ENCODE assay signal across 11 cellular contexts in the genomic region with DNA sequence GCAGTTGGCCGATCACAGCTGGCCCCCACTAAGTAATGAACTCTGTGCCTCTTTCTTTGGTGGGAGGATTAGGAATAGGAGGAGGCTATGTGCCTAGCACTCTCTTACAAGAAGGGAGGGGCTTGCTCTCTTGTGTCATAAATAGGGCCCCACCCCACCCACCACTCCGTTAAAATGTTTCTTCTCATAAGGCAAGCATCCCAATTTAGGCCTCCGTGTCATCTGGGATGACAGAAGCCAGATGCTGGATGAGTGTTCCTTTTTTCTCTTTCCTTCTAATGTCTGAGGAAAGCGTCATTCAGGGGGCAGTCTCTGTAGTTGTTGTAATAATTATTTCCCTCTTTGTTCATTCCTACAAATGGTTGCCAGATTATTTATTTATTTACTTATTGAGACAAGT. TPM values are rescaled to one million over a fixed set of nuclear protein-coding genes. Genes with fewer than 3 reads are reported as not detected.
DNase-seq lines count a peak whose midpoint lies in the region; ATAC-seq and TF ChIP-seq lines count a peak whose summit lies in the region.
"Had no signal": no experiment of that assay in that cellular context is flagged by ENCODE, and none has a peak within 500 bp of the region (broad histone marks: within the 10 kb centered on the region; RNA-seq: fewer than 3 reads in every experiment).

A gene with protein sequence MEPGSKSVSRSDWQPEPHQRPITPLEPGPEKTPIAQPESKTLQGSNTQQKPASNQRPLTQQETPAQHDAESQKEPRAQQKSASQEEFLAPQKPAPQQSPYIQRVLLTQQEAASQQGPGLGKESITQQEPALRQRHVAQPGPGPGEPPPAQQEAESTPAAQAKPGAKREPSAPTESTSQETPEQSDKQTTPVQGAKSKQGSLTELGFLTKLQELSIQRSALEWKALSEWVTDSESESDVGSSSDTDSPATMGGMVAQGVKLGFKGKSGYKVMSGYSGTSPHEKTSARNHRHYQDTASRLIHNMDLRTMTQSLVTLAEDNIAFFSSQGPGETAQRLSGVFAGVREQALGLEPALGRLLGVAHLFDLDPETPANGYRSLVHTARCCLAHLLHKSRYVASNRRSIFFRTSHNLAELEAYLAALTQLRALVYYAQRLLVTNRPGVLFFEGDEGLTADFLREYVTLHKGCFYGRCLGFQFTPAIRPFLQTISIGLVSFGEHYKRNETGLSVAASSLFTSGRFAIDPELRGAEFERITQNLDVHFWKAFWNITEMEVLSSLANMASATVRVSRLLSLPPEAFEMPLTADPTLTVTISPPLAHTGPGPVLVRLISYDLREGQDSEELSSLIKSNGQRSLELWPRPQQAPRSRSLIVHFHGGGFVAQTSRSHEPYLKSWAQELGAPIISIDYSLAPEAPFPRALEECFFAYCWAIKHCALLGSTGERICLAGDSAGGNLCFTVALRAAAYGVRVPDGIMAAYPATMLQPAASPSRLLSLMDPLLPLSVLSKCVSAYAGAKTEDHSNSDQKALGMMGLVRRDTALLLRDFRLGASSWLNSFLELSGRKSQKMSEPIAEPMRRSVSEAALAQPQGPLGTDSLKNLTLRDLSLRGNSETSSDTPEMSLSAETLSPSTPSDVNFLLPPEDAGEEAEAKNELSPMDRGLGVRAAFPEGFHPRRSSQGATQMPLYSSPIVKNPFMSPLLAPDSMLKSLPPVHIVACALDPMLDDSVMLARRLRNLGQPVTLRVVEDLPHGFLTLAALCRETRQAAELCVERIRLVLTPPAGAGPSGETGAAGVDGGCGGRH (minus strand): TSS at position 76 of the 400 bp plus-strand sequence. CDS start 239 bp downstream, outside the sequence.

- no peak within 1 kb of the TSS for H3K4me3 Mint-ChIP-seq in activated CD4-positive, alpha-beta T cell treated with anti-CD3 and anti-CD28 coated beads for 36 hours
- H3K4me3 Mint-ChIP-seq in activated naive CD8-positive, alpha-beta T cell treated with anti-CD3 and anti-CD28 coated beads, Interleukin-2, amount 10 ng/mL, durations not matched to agents 7 days and 5 days: no peak within 1 kb of the TSS
- peak within 1 kb of the TSS in 1 of 2 donors; percentile 31 for H3K4me3 Mint-ChIP-seq in CD14-positive monocyte

- TF ChIP-seq CTCF in subcutaneous adipose tissue (IDR thresholded peaks at IDR 0.05; ENCODE audit: low read depth): no peak
- TF ChIP-seq CTCF in GM10248 (IDR thresholded peaks at IDR 0.05; ENCODE audit: control extremely low read depth, extremely low read depth, low read depth, missing control alignments): no peak
- TF ChIP-seq CTCF in CD14-positive monocyte (IDR thresholded peaks at IDR 0.05): no peak

- DNase-seq in activated CD4-positive, alpha-beta T cell treated with anti-CD3 and anti-CD28 coated beads for 36 hours: no peak
- no peak for DNase-seq in activated CD4-positive, alpha-beta T cell treated with anti-CD3 and anti-CD28 coated beads, Interleukin-2, amount 50 U/mL, for 1 hour
- no peak for DNase-seq in activated naive CD8-positive, alpha-beta T cell treated with anti-CD3 and anti-CD28 coated beads, Interleukin-2, amount 10 ng/mL, durations not matched to agents 7 days and 5 days
- DNase-seq in hepatic stellate cell (ENCODE audit: low spot score): peak; percentile 45
- no peak for DNase-seq in GM10248 (ENCODE audit: extremely low spot score)
- no peak for DNase-seq in cerebellar nuclear complex (lab: John Stamatoyannopoulos, UW)
- no peak for DNase-seq in CD14-positive monocyte (ENCODE audit: low spot score)
- DNase-seq: GF-D8, GM23248 had no signal

- peaks cover 13% of the 10 kb centered on the region for H3K4me1 Mint-ChIP-seq in activated CD4-positive, alpha-beta T cell treated with anti-CD3 and anti-CD28 coated beads for 36 hours
- H3K4me1 Mint-ChIP-seq in activated naive CD8-positive, alpha-beta T cell treated with anti-CD3 and anti-CD28 coated beads, Interleukin-2, amount 10 ng/mL, durations not matched to agents 7 days and 5 days: peaks cover 13% of the 10 kb centered on the region
- peaks cover 22% of the 10 kb centered on the region for H3K4me1 Mint-ChIP-seq in CD14-positive monocyte

- no peak for ATAC-seq in activated CD4-positive, alpha-beta T cell treated with anti-CD3 and anti-CD28 coated beads for 36 hours
- no peak for ATAC-seq in activated naive CD8-positive, alpha-beta T cell treated with anti-CD3 and anti-CD28 coated beads, Interleukin-2, amount 10 ng/mL, durations not matched to agents 7 days and 5 days (ENCODE audit: low read depth)
- ATAC-seq: Panc1 had no signal

- H3K27ac Mint-ChIP-seq in activated CD4-positive, alpha-beta T cell treated with anti-CD3 and anti-CD28 coated beads for 36 hours: no peak within 1 kb of the TSS
- no peak within 1 kb of the TSS for H3K27ac Mint-ChIP-seq in activated naive CD8-positive, alpha-beta T cell treated with anti-CD3 and anti-CD28 coated beads, Interleukin-2, amount 10 ng/mL, durations not matched to agents 7 days and 5 days
- peak within 1 kb of the TSS in 1 of 7 donors; percentile 45 for H3K27ac Mint-ChIP-seq in CD14-positive monocyte

- POLR2A ChIA-PET in activated CD4-positive, alpha-beta T cell treated with anti-CD3 and anti-CD28 coated beads for 36 hours (lab: Charles Lee): no interaction called here
- POLR2A ChIA-PET in activated naive CD8-positive, alpha-beta T cell treated with anti-CD3 and anti-CD28 coated beads, Interleukin-2, amount 10 ng/mL, durations not matched to agents 7 days and 5 days (lab: Charles Lee): no interaction called here
- POLR2A ChIA-PET in GM10248 (lab: Yijun Ruan, JAX): no interaction called here

- CTCF ChIA-PET in activated CD4-positive, alpha-beta T cell treated with anti-CD3 and anti-CD28 coated beads for 36 hours (lab: Charles Lee): interaction anchor here (1.8 kb wide), 2 partner anchors 11 to 14 kb away, joined by 6 to 9 read pairs; no protein-coding TSS in a partner anchor
- CTCF ChIA-PET in GM10248 (lab: Yijun Ruan, JAX): interaction anchor here (2.2 to 8.1 kb wide), 2 partner anchors 11 to 14 kb away, joined by 20 to 55 read pairs; no protein-coding TSS in a partner anchor

- H3K27me3 Mint-ChIP-seq in activated CD4-positive, alpha-beta T cell treated with anti-CD3 and anti-CD28 coated beads for 36 hours: no peaks in the 10 kb centered on the region
- no peaks in the 10 kb centered on the region for H3K27me3 Mint-ChIP-seq in activated naive CD8-positive, alpha-beta T cell treated with anti-CD3 and anti-CD28 coated beads, Interleukin-2, amount 10 ng/mL, durations not matched to agents 7 days and 5 days
- peaks cover 32 to 45% (median 35%) of the 10 kb centered on the region in 3 donors for H3K27me3 Mint-ChIP-seq in CD14-positive monocyte (ENCODE audit: low read depth in 3 of 3)

- H3K9me3 Mint-ChIP-seq in activated CD4-positive, alpha-beta T cell treated with anti-CD3 and anti-CD28 coated beads for 36 hours (ENCODE audit: low read depth): no peaks in the 10 kb centered on the region
- no peaks in the 10 kb centered on the region for H3K9me3 Mint-ChIP-seq in activated naive CD8-positive, alpha-beta T cell treated with anti-CD3 and anti-CD28 coated beads, Interleukin-2, amount 10 ng/mL, durations not matched to agents 7 days and 5 days
- H3K9me3 Mint-ChIP-seq in CD14-positive monocyte: peaks cover 0 to 16% (median 4%) of the 10 kb centered on the region in 7 donors

- peaks cover 2% of the 10 kb centered on the region for H3K36me3 Mint-ChIP-seq in activated CD4-positive, alpha-beta T cell treated with anti-CD3 and anti-CD28 coated beads for 36 hours (ENCODE audit: low read depth)
- H3K36me3 Mint-ChIP-seq in activated naive CD8-positive, alpha-beta T cell treated with anti-CD3 and anti-CD28 coated beads, Interleukin-2, amount 10 ng/mL, durations not matched to agents 7 days and 5 days: no peaks in the 10 kb centered on the region
- H3K36me3 Mint-ChIP-seq in CD14-positive monocyte: peaks cover 0 to 2% of the 10 kb centered on the region in 2 donors

- intact Hi-C loops in activated CD4-positive, alpha-beta T cell treated with anti-CD3 and anti-CD28 coated beads for 36 hours (cut with DNase I, micrococcal nuclease): loop anchor here in 1 of 2 experiments (10.0 kb wide), 1 partner anchor 1097 kb away; a partner anchor contains a TSS
- intact Hi-C loops in CD14-positive monocyte (cut with micrococcal nuclease): no loop called here

RNA-seq across cellular contexts. Expression of the gene that starts here (rescaled TPM):
- total RNA-seq in activated CD4-positive, alpha-beta T cell treated with anti-CD3 and anti-CD28 coated beads for 36 hours: 10 to 100 TPM; 27.8 to 32.8 TPM
- total RNA-seq in activated naive CD8-positive, alpha-beta T cell treated with anti-CD3 and anti-CD28 coated beads, Interleukin-2, amount 10 ng/mL, durations not matched to agents 7 days and 5 days: 10 to 100 TPM; 34.6 to 35.1 TPM
- 1,000 to 10,000 TPM; 1,365 to 4,468 (median 1,601) TPM for total RNA-seq in subcutaneous adipose tissue
- polyA plus RNA-seq in CD14-positive monocyte: not detected

Comparison
In these comparisons a context has a peak if more than half of its experiments do, and no peak if none do; other contexts are left out.
1. RNA of the gene that starts here (total RNA-seq): 1,365 to 4,468 TPM in subcutaneous adipose tissue; 34.6 to 35.1 TPM in activated naive CD8-positive, alpha-beta T cell treated with anti-CD3 and anti-CD28 coated beads, Interleukin-2, amount 10 ng/mL, durations not matched to agents 7 days and 5 days and 27.8 to 32.8 TPM in activated CD4-positive, alpha-beta T cell treated with anti-CD3 and anti-CD28 coated beads for 36 hours; every median in the first group is over 10 times any median in the second.